ENCODE assay signal across 8 cellular contexts in the genomic region with DNA sequence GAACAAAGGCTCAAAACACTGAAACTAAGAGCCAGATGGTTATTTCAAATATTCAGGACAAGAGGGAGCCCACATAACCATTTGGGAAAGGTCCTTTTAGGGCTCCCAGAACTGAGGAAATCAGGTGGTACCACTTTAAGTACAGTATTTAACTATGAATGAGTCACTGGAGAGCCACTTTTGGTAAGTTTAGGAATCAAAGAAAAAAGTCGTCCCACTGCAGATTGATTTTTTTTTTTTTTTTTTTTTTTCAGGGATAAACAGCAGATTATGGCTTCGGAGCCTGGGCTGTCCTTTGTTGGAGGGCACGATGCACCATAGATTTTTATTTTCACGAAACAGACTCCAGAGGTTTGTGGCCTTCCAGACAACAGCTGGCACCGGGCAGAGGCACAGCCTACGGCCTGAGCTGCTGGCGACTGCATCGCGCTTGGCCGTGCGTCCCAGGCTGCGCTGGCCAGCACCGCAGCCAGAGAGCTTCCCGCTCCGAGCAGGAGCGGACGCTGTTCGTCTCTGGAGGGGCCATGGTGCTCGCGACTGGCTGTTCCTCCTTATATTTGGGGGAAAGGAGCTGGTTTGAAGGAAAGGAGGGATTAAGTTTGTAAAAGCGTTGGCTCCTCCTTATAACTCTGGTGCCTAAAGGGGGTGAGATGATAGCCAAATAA.
DNase-seq lines count a peak whose midpoint lies in the region; ATAC-seq and TF ChIP-seq lines count a peak whose summit lies in the region.

No MANE protein-coding gene starts in this region.

- POLR2A ChIA-PET in BJ (lab: Charles Lee) = no interaction called here

- H3K27me3 ChIP-seq in BJ (ENCODE audit: control insufficient read depth, insufficient read depth, low read length) = peaks cover 11% of the 10 kb centered on the region; the same call in 1 of the 2 replicates
- no peaks in the 10 kb centered on the region for H3K27me3 ChIP-seq in skeletal muscle satellite cell (ENCODE audit: control insufficient read depth, insufficient read depth, low read length)

- peaks cover 3% of the 10 kb centered on the region for H3K4me1 ChIP-seq in skeletal muscle satellite cell (ENCODE audit: control insufficient read depth, insufficient read depth, low read length)

- no peaks in the 10 kb centered on the region for H3K9me3 ChIP-seq in skeletal muscle satellite cell (replicated peaks; ENCODE audit: low read length)

- DNase-seq in BJ (ENCODE audit: low read depth) (no peak), HS-5 (ENCODE audit: low read depth) (peak; percentile 30), amniotic epithelial cell (ENCODE audit: low read depth) (peak; percentile 15)
- DNase-seq in stimulated activated naive CD4-positive, alpha-beta T cell treated with Interleukin-2 at 50 U/mL for 16 hours (lab: John Stamatoyannopoulos, UW) = no peak

- CTCF ChIA-PET in BJ (lab: Yijun Ruan, JAX) = interaction anchor here (1.2 to 1.4 kb wide), 2 partner anchors 13 to 203 kb away, joined by 3 read pairs; no protein-coding TSS in a partner anchor

- H3K36me3 ChIP-seq in BJ (ENCODE audit: control insufficient read depth, insufficient read depth, low read length) = no peaks in the 10 kb centered on the region
- no peaks in the 10 kb centered on the region for H3K36me3 ChIP-seq in skeletal muscle satellite cell (ENCODE audit: insufficient read depth, low read length)

- H3K4me3 ChIP-seq in BJ (ENCODE audit: low read depth, low read length) (peak overlapping the region; percentile 50), iPS-11a (ENCODE audit: low read depth, low read length) (peak overlapping the region; percentile 67), skeletal muscle satellite cell (ENCODE audit: low read length) (peak overlapping the region; percentile 80)

- no peak for ATAC-seq in HG02798 (IDR thresholded peaks at IDR 0.05; ENCODE audit: poor library complexity, unreplicated experiment)
- ATAC-seq in HG03439 (IDR thresholded peaks at IDR 0.05; ENCODE audit: unreplicated experiment) = no peak

- TF ChIP-seq CTCF in BJ (IDR thresholded peaks at IDR 0.05; ENCODE audit: insufficient read depth, low read depth, low read length) = no peak

- peak overlapping the region; percentile 98 for H3K4me2 ChIP-seq in skeletal muscle satellite cell (ENCODE audit: low read length)

- peak overlapping the region; percentile 70 for H3K9ac ChIP-seq in skeletal muscle satellite cell (ENCODE audit: low read depth, low read length)

Comparison
In these comparisons a context has a peak if more than half of its experiments do, and no peak if none do; other contexts are left out.
1. DNase-seq: peak in HS-5 (single experiment) and amniotic epithelial cell (single experiment); none in BJ (single experiment) and stimulated activated naive CD4-positive, alpha-beta T cell treated with Interleukin-2 at 50 U/mL for 16 hours (single experiment).
2. Peak in every context shown above with its lines, with median percentiles within 50 percentile points of each other: H3K4me3 ChIP-seq.